Comparison of ENCODE assay signal across 8 cellular contexts in genomic region chr12:52372216-52373154, GRCh38. TPM values are rescaled to one million over a fixed set of nuclear protein-coding genes. Genes with fewer than 3 reads are reported as not detected.
A peak's percentile ranks its signal among the peaks of the same experiment; 100 is the strongest.
DNase-seq lines count a peak whose midpoint lies in the region; ATAC-seq, FAIRE-seq and TF ChIP-seq lines count a peak whose summit lies in the region.

No MANE protein-coding gene starts in this region.

- POLR2A ChIA-PET in K562 (lab: Yijun Ruan, JAX): interaction anchor here (0.9 kb wide), 2 partner anchors 12 to 19 kb away, joined by 3 read pairs; no protein-coding TSS in a partner anchor

- intact Hi-C loops in K562 (cut with micrococcal nuclease): loop anchor here (5.0 to 10.0 kb wide), 2 partner anchors 500 to 612 kb away; no protein-coding TSS in a partner anchor

- TF ChIP-seq POLR2A in K562 (conservative IDR thresholded peaks at IDR 0.05): no peak

- no peaks in the 10 kb centered on the region for H3K9me1 ChIP-seq in K562 (ENCODE audit: control insufficient read depth, insufficient read depth, low read length)

- no peaks in the 10 kb centered on the region for H4K20me1 ChIP-seq in SU-DHL-6 (ENCODE audit: low read depth, low read length)
- H4K20me1 ChIP-seq in K562 (replicated peaks; ENCODE audit: control insufficient read depth, insufficient read depth, low read length): 0 out of 2 replicates have a peak, but pooled peaks cover 2% of the 10 kb centered on the region

- in situ Hi-C loops in K562 (cut with MboI): no loop called here

- no peak overlapping the region for H3K9ac ChIP-seq in SU-DHL-6 (ENCODE audit: low read length)
- no peak overlapping the region for H3K9ac ChIP-seq in K562 (ENCODE audit: insufficient read depth in 1 of 2, low read depth in 2 of 2, low read length in 2 of 2)

- 0% methylated on average over 10 of the region's 10 CpGs for WGBS in K562 (ENCODE audit: insufficient coverage, low coverage, missing lambda C conversion rate)

- H3K4me1 ChIP-seq in K562 (replicated peaks in 1 of 2; ENCODE audit: control insufficient read depth in 2 of 2, insufficient read depth in 2 of 2, low read length in 2 of 2): no peaks in the 10 kb centered on the region

- H3K4me2 ChIP-seq in SU-DHL-6 (ENCODE audit: low read depth, low read length, poor library complexity, severe bottlenecking) (no peak overlapping the region), K562 (ENCODE audit: insufficient read depth, low read length) (no peak overlapping the region)

- H3K9me3 ChIP-seq in SU-DHL-6 (ENCODE audit: insufficient read depth, low read length) (no peaks in the 10 kb centered on the region), K562 (replicated peaks; ENCODE audit: control insufficient read depth, insufficient read depth, low read depth, low read length) (no peaks in the 10 kb centered on the region)

- H3K79me2 ChIP-seq in SU-DHL-6 (ENCODE audit: insufficient read depth, low read length) (no peaks in the 10 kb centered on the region), K562 (ENCODE audit: control insufficient read depth, insufficient read depth, low read length) (no peaks in the 10 kb centered on the region)

- H2AFZ ChIP-seq in SU-DHL-6 (ENCODE audit: low read depth, low read length, severe bottlenecking): no peak overlapping the region
- no peak overlapping the region for H2AFZ ChIP-seq in K562 (ENCODE audit: low read depth, low read length)

- H3K27me3 ChIP-seq in SU-DHL-6 (ENCODE audit: low read length) (no peaks in the 10 kb centered on the region), K562 (ENCODE audit: control insufficient read depth in 2 of 2, insufficient read depth in 2 of 2, low read length in 2 of 2) (peaks cover 1 to 11% of the 10 kb centered on the region in 2 experiments; a peak in 4 of 5 replicates)

- no peak overlapping the region for H3K4me3 ChIP-seq in SU-DHL-6 (ENCODE audit: insufficient read depth, low read length, poor library complexity, severe bottlenecking)
- no peak overlapping the region for H3K4me3 ChIP-seq in K562
- H3K4me3 ChIP-seq in skeletal muscle cell (ENCODE audit: low read depth, low read length): no peak overlapping the region

- TF ChIP-seq CTCF in GM10266 (IDR thresholded peaks at IDR 0.05; ENCODE audit: control insufficient read depth, insufficient read depth, low read depth, missing control alignments) (peak; percentile 82), SU-DHL-6 (IDR thresholded peaks at IDR 0.05; ENCODE audit: insufficient read depth, low read length, poor library complexity, severe bottlenecking) (peak; percentile 67), K562 (IDR thresholded peaks at IDR 0.05 in 2 of 3, conservative IDR thresholded peaks at IDR 0.05 in 1 of 3; ENCODE audit: insufficient read depth in 2 of 3, low read depth in 1 of 3, low read length in 3 of 3) (peak; percentile 61 to 81 (median 80))

- H3K36me3 ChIP-seq in SU-DHL-6 (ENCODE audit: low read length) (no peaks in the 10 kb centered on the region), K562 (ENCODE audit: control insufficient read depth, insufficient read depth, low read length) (no peaks in the 10 kb centered on the region)

- no TSS peak for BruUV-seq in K562 (replicated peaks; lab: Mats Ljungman, UMichigan)

- TF ChIP-seq EP300 in K562 (IDR thresholded peaks at IDR 0.05; ENCODE audit: low read length): no peak

- CTCF ChIA-PET in K562 (lab: Yijun Ruan, JAX; ENCODE audit: low intra/inter-chr PET ratio): interaction anchor here (0.8 to 2.9 kb wide), 3 partner anchors 216 to 608 kb away, joined by 3 to 25 read pairs (median 4); no protein-coding TSS in a partner anchor

- DNase-seq in GM10266 (ENCODE audit: extremely low spot score) (peak; percentile 80), NCI-H1417 treated with DMSO at 0.1 percent for 48 hours (lab: John Stamatoyannopoulos, UW) (peak; percentile 32), K562 (ENCODE audit: extremely low read depth in 1 of 4, low spot score in 3 of 4) (peak; percentile 57 to 71 (median 66)), hypothalamus (lab: John Stamatoyannopoulos, UW) (peak in 47 of 51 donors; percentile 8 to 87 (median 66)), skeletal muscle cell (ENCODE audit: low read depth) (peak; percentile 53), T1000 (lab: John Stamatoyannopoulos, UW) (no peak)

- peak; percentile 78 for ATAC-seq in K562
- no peak for ATAC-seq in HG03196 (IDR thresholded peaks at IDR 0.05; ENCODE audit: unreplicated experiment)

- TF ChIP-seq RAD21 in K562 (CRISPR knock-in tag; conservative IDR thresholded peaks at IDR 0.05 in 1 of 2, IDR thresholded peaks at IDR 0.05 in 1 of 2): peak; percentile 72 to 80

- H3F3A ChIP-seq in SU-DHL-6 (ENCODE audit: insufficient read depth): no peaks in the 10 kb centered on the region

- peak; percentile 60 for FAIRE-seq in K562 (lab: Jason Lieb, UNC)

- no peaks in the 10 kb centered on the region for H3K9me2 ChIP-seq in SU-DHL-6 (replicated peaks; ENCODE audit: insufficient read depth, low read length)

- H3K27ac ChIP-seq in SU-DHL-6 (ENCODE audit: low read depth, low read length) (no peak overlapping the region), K562 (ENCODE audit: extremely low read depth, low read depth, low read length) (no peak overlapping the region)

RNA-seq across cellular contexts. Expression of gene KRT85, which starts 5.2 kb away (rescaled TPM):
- total RNA-seq in K562 (2011; cell fraction: chromatin; rRNA removed; ENCODE audit: low replicate concordance): not detected in 2 replicates
- total RNA-seq in K562 (2011; cell fraction: nucleolus; rRNA removed): not detected in 2 replicates
- total RNA-seq in K562 (2011; cell fraction: nucleoplasm; rRNA removed): not detected in 2 replicates
- not detected in 2 replicates for total RNA-seq in K562 (2014; rRNA removed)
- total RNA-seq in K562 (2014; rRNA removed; fragmentation: Illumina TruSeq; extraction: Trizol): not detected in 2 replicates
- total RNA-seq in K562 (2015; rRNA removed; fragmentation: Illumina TruSeq; extraction: Trizol): not detected in 2 replicates
- not detected in 2 replicates for total RNA-seq in K562 (2021)
- polyA plus RNA-seq in K562 (2011; rRNA removed): not detected in 2 replicates
- not detected in 2 replicates for polyA plus RNA-seq in K562 (2011; cell fraction: cytosol; rRNA removed)
- not detected in 2 replicates for polyA plus RNA-seq in K562 (2011; cell fraction: nucleus; rRNA removed)
- not detected in 2 replicates for polyA plus RNA-seq in K562 (2012)
- polyA plus RNA-seq in K562 (2014; fragmentation: Illumina TruSeq; extraction: Trizol): not detected in 2 replicates
- polyA plus RNA-seq in K562 (2014; fragmentation: Nextera tagmentation; extraction: Ambion mirVana): not detected
- not detected in 2 replicates for polyA plus RNA-seq in K562 (2014; rRNA removed)
- not detected in 2 replicates for polyA minus RNA-seq in K562 (2011; rRNA and poly(A)+ RNA removed)
- not detected in 2 replicates for polyA minus RNA-seq in K562 (2011; cell fraction: cytosol; rRNA and poly(A)+ RNA removed)
- polyA minus RNA-seq in K562 (2011; cell fraction: nucleus; rRNA and poly(A)+ RNA removed): not detected in 2 replicates

RNA-seq across cellular contexts. Expression of gene KRT84, which starts 13.0 kb away (rescaled TPM):
- total RNA-seq in K562 (2011; cell fraction: chromatin; rRNA removed; ENCODE audit: low replicate concordance): not detected in 2 replicates
- not detected in 2 replicates for total RNA-seq in K562 (2011; cell fraction: nucleolus; rRNA removed)
- not detected in 2 replicates for total RNA-seq in K562 (2011; cell fraction: nucleoplasm; rRNA removed)
- not detected in 2 replicates for total RNA-seq in K562 (2014; rRNA removed)
- not detected in 2 replicates for total RNA-seq in K562 (2014; rRNA removed; fragmentation: Illumina TruSeq; extraction: Trizol)
- not detected in 2 replicates for total RNA-seq in K562 (2015; rRNA removed; fragmentation: Illumina TruSeq; extraction: Trizol)
- not detected in 2 replicates for total RNA-seq in K562 (2021)
- not detected in 2 replicates for polyA plus RNA-seq in K562 (2011; rRNA removed)
- polyA plus RNA-seq in K562 (2011; cell fraction: cytosol; rRNA removed): not detected in 2 replicates
- polyA plus RNA-seq in K562 (2011; cell fraction: nucleus; rRNA removed): not detected in 2 replicates
- not detected in 2 replicates for polyA plus RNA-seq in K562 (2012)
- polyA plus RNA-seq in K562 (2014; fragmentation: Illumina TruSeq; extraction: Trizol): not detected in 2 replicates
- polyA plus RNA-seq in K562 (2014; fragmentation: Nextera tagmentation; extraction: Ambion mirVana): not detected
- polyA plus RNA-seq in K562 (2014; rRNA removed): not detected in 2 replicates
- polyA minus RNA-seq in K562 (2011; rRNA and poly(A)+ RNA removed): not detected in 2 replicates
- polyA minus RNA-seq in K562 (2011; cell fraction: cytosol; rRNA and poly(A)+ RNA removed): not detected in 2 replicates
- polyA minus RNA-seq in K562 (2011; cell fraction: nucleus; rRNA and poly(A)+ RNA removed): not detected in 2 replicates

RNA-seq across cellular contexts. Expression of gene KRT82, which starts 33.6 kb away (rescaled TPM):
- not detected in 2 replicates for total RNA-seq in K562 (2011; cell fraction: chromatin; rRNA removed; ENCODE audit: low replicate concordance)
- total RNA-seq in K562 (2011; cell fraction: nucleolus; rRNA removed): not detected in 2 replicates
- total RNA-seq in K562 (2011; cell fraction: nucleoplasm; rRNA removed): not detected in 2 replicates
- total RNA-seq in K562 (2014; rRNA removed): not detected in 2 replicates
- total RNA-seq in K562 (2014; rRNA removed; fragmentation: Illumina TruSeq; extraction: Trizol): not detected in 2 replicates
- total RNA-seq in K562 (2015; rRNA removed; fragmentation: Illumina TruSeq; extraction: Trizol): not detected in 2 replicates
- not detected in 2 replicates for total RNA-seq in K562 (2021)
- polyA plus RNA-seq in K562 (2011; rRNA removed): not detected in 2 replicates
- polyA plus RNA-seq in K562 (2011; cell fraction: cytosol; rRNA removed): not detected in 2 replicates
- polyA plus RNA-seq in K562 (2011; cell fraction: nucleus; rRNA removed): not detected in 2 replicates
- polyA plus RNA-seq in K562 (2012): not detected in 2 replicates
- not detected in 2 replicates for polyA plus RNA-seq in K562 (2014; fragmentation: Illumina TruSeq; extraction: Trizol)
- polyA plus RNA-seq in K562 (2014; fragmentation: Nextera tagmentation; extraction: Ambion mirVana): not detected
- not detected in 2 replicates for polyA plus RNA-seq in K562 (2014; rRNA removed)
- polyA minus RNA-seq in K562 (2011; rRNA and poly(A)+ RNA removed): not detected in 2 replicates
- not detected in 2 replicates for polyA minus RNA-seq in K562 (2011; cell fraction: cytosol; rRNA and poly(A)+ RNA removed)
- polyA minus RNA-seq in K562 (2011; cell fraction: nucleus; rRNA and poly(A)+ RNA removed): not detected in 2 replicates

RNA-seq across cellular contexts. Expression of gene KRT83, which starts 51.3 kb away (rescaled TPM):
- total RNA-seq in K562 (2011; cell fraction: chromatin; rRNA removed; ENCODE audit: low replicate concordance): not detected in 2 replicates
- total RNA-seq in K562 (2011; cell fraction: nucleolus; rRNA removed): not detected in 2 replicates
- total RNA-seq in K562 (2011; cell fraction: nucleoplasm; rRNA removed): not detected in 2 replicates
- total RNA-seq in K562 (2014; rRNA removed) (not detected in 2 replicates), K562 (2014; rRNA removed; fragmentation: Illumina TruSeq; extraction: Trizol) (not detected in 2 replicates), K562 (2015; rRNA removed; fragmentation: Illumina TruSeq; extraction: Trizol) (not detected in 2 replicates), K562 (2021) (not detected in 2 replicates)
- polyA plus RNA-seq in K562 (2011; rRNA removed) (not detected in 2 replicates), K562 (2014; fragmentation: Illumina TruSeq; extraction: Trizol) (not detected in 2 replicates), K562 (2014; fragmentation: Nextera tagmentation; extraction: Ambion mirVana) (not detected), K562 (2014; rRNA removed) (not detected in 2 replicates)
- polyA plus RNA-seq in K562 (2011; cell fraction: cytosol; rRNA removed): not detected in 2 replicates
- not detected in 2 replicates for polyA plus RNA-seq in K562 (2011; cell fraction: nucleus; rRNA removed)
- not detected in 2 replicates for polyA plus RNA-seq in K562 (2012)
- polyA minus RNA-seq in K562 (2011; rRNA and poly(A)+ RNA removed): not detected in 2 replicates
- polyA minus RNA-seq in K562 (2011; cell fraction: cytosol; rRNA and poly(A)+ RNA removed): not detected in 2 replicates
- not detected in 2 replicates for polyA minus RNA-seq in K562 (2011; cell fraction: nucleus; rRNA and poly(A)+ RNA removed)
